10 cellular contexts compared by ENCODE assay signal in genomic region chr4:16082038-16082423, GRCh38. TPM values are rescaled to one million over a fixed set of nuclear protein-coding genes. Genes with fewer than 3 reads are reported as not detected.
DNase-seq lines count a peak whose midpoint lies in the region; ATAC-seq and TF ChIP-seq lines count a peak whose summit lies in the region.
"Had no signal": no experiment of that assay in that cellular context is flagged by ENCODE, and none has a peak within 500 bp of the region (broad histone marks: within the 10 kb centered on the region; RNA-seq: fewer than 3 reads in every experiment).

No MANE protein-coding gene starts in this region.

- 0 out of 2 replicates have a peak, but pooled peaks cover 2% of the 10 kb centered on the region for H3K36me3 ChIP-seq in iPS DF 6.9 (ENCODE audit: control insufficient read depth, insufficient read depth, low read length)
- H3K36me3 ChIP-seq: gastroesophageal sphincter had no signal

- H3K36me3 Mint-ChIP-seq in Calu3 (ENCODE audit: insufficient read depth, unreplicated experiment) (peaks cover 28% of the 10 kb centered on the region), T-helper 17 cell (ENCODE audit: low read depth) (peaks cover 3% of the 10 kb centered on the region)

- no peaks in the 10 kb centered on the region for H3K9me3 ChIP-seq in T-helper 17 cell (ENCODE audit: control insufficient read depth, low read length, poor library complexity, severe bottlenecking)
- H3K9me3 ChIP-seq in iPS DF 6.9 (ENCODE audit: control insufficient read depth, insufficient read depth, low read length) = no peaks in the 10 kb centered on the region

- peaks cover 3% of the 10 kb centered on the region; the same call in 1 of the 2 replicates for H3K4me1 ChIP-seq in iPS DF 6.9 (ENCODE audit: control insufficient read depth, insufficient read depth, low read length)

- CTCF ChIA-PET in Calu3 (lab: Charles Lee) = interaction anchor here (1.0 to 1.1 kb wide), 2 partner anchors 9 to 15 kb away, joined by 4 to 5 read pairs; no protein-coding TSS in a partner anchor

- H3K9me3 Mint-ChIP-seq in Calu3 (ENCODE audit: low read depth, unreplicated experiment) = no peaks in the 10 kb centered on the region

- intact Hi-C loops in Calu3 (cut with micrococcal nuclease; ENCODE audit: unreplicated experiment) = loop anchor here (5.0 kb wide), 2 partner anchors 40 to 115 kb away; no protein-coding TSS in a partner anchor

- peaks cover 18% of the 10 kb centered on the region for H3K27me3 Mint-ChIP-seq in Calu3 (ENCODE audit: unreplicated experiment)
- peaks cover 84% of the 10 kb centered on the region for H3K27me3 Mint-ChIP-seq in T-helper 17 cell

- H3K4me3 ChIP-seq in iPS DF 6.9 (ENCODE audit: low read length) (peak overlapping the region; percentile 77; the same call in 1 of the 2 replicates), retinal pigment epithelial cell (ENCODE audit: low read length) (peak overlapping the region; percentile 52)

- ATAC-seq in T-helper 17 cell (no peak), GM18867 (IDR thresholded peaks at IDR 0.05; ENCODE audit: unreplicated experiment) (no peak)

- TF ChIP-seq CTCF in Calu3 (IDR thresholded peaks at IDR 0.05; ENCODE audit: unreplicated experiment) (no peak), retinal pigment epithelial cell (conservative IDR thresholded peaks at IDR 0.05; ENCODE audit: low read depth, low read length) (no peak), GM13977 (IDR thresholded peaks at IDR 0.05; ENCODE audit: extremely low read depth, insufficient read depth, missing control alignments) (no peak)

- BruUV-seq in Calu3 (replicated peaks; lab: Mats Ljungman, UMichigan) = no TSS peak

- no peaks in the 10 kb centered on the region; the same call in 1 of the 2 replicates for H3K27me3 ChIP-seq in iPS DF 6.9 (ENCODE audit: control insufficient read depth, insufficient read depth, low read length)

- no peak overlapping the region for H3K27ac ChIP-seq in iPS DF 6.9 (ENCODE audit: low read length)

- in situ Hi-C loops in GM13977 (cut with MboI; ENCODE audit: low pct_unique_long_range_greater_than_20kb, low sequenced_read_pairs, unreplicated experiment) = no loop called here

- H3K27ac Mint-ChIP-seq in Calu3 (ENCODE audit: unreplicated experiment) = no peak overlapping the region
- H3K27ac Mint-ChIP-seq in T-helper 17 cell = no peak overlapping the region

- H3K4me3 Mint-ChIP-seq in Calu3 (ENCODE audit: low read depth, unreplicated experiment) (peak overlapping the region; percentile 82), T-helper 17 cell (peak overlapping the region; percentile 76)

- WGBS in iPS DF 6.9 (ENCODE audit: insufficient coverage, insufficient read length) = no CpG with 5 or more reads among the region's 17 CpGs

- DNase-seq in Calu3 = no peak
- DNase-seq in T-helper 17 cell = no peak
- DNase-seq in iPS DF 6.9 (ENCODE audit: low read depth, low spot score) = no peak
- DNase-seq in retinal pigment epithelial cell (ENCODE audit: low read depth) = no peak
- DNase-seq in iPS-NIHi7 (ENCODE audit: extremely low spot score) = no peak
- no peak for DNase-seq in activated gamma-delta T cell (lab: John Stamatoyannopoulos, UW)
- DNase-seq in GM13977 (ENCODE audit: low spot score) = no peak
- DNase-seq: NCI-H2029 treated with DMSO at 0.1 percent for 48 hours had no signal

- H3K4me1 Mint-ChIP-seq in Calu3 (ENCODE audit: low read depth, unreplicated experiment) (peaks cover 6% of the 10 kb centered on the region), T-helper 17 cell (peaks cover 13% of the 10 kb centered on the region)

RNA-seq across cellular contexts. Expression of gene PROM1, which starts 1.8 kb away (rescaled TPM):
- total RNA-seq in Calu3 (2022) (43.8 and 73.9 TPM in 2 replicates), T-helper 17 cell (not detected)

Comparison
In these comparisons a context has a peak if more than half of its experiments do, and no peak if none do; other contexts are left out.
1. RNA of gene PROM1, which starts 1.8 kb away (total RNA-seq): 43.8 to 73.9 TPM in Calu3; not detected in T-helper 17 cell; every median in the first group is over 10 times any median in the second.